Comparison of ENCODE assay signal across 1 cellular context in the genomic region with DNA sequence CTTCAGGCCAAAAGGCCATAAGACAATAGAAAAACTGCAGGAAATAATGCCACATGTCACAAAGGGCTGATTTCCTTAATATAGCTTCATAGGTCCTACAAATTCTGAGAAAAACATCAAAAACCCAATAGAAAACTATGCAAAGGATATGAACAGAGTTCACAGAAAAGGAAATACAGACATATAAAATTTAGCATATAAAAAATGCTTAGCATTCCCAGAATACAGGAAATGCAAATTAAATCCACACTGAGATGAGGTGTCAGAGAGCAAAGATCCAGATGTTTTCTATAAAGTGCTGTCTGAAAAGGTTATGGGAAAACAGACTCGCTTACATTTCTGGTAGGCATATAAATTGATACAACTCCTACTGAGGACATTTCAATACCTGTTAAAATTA.
TF ChIP-seq lines count a peak whose summit lies in the region.

No MANE protein-coding gene starts in this region.

TF ChIP-seq in GM23338, 12 proteins besides CTCF, POLR2A, EP300 and RAD21 (continued from another document):
- TF ChIP-seq, protein P1, sequence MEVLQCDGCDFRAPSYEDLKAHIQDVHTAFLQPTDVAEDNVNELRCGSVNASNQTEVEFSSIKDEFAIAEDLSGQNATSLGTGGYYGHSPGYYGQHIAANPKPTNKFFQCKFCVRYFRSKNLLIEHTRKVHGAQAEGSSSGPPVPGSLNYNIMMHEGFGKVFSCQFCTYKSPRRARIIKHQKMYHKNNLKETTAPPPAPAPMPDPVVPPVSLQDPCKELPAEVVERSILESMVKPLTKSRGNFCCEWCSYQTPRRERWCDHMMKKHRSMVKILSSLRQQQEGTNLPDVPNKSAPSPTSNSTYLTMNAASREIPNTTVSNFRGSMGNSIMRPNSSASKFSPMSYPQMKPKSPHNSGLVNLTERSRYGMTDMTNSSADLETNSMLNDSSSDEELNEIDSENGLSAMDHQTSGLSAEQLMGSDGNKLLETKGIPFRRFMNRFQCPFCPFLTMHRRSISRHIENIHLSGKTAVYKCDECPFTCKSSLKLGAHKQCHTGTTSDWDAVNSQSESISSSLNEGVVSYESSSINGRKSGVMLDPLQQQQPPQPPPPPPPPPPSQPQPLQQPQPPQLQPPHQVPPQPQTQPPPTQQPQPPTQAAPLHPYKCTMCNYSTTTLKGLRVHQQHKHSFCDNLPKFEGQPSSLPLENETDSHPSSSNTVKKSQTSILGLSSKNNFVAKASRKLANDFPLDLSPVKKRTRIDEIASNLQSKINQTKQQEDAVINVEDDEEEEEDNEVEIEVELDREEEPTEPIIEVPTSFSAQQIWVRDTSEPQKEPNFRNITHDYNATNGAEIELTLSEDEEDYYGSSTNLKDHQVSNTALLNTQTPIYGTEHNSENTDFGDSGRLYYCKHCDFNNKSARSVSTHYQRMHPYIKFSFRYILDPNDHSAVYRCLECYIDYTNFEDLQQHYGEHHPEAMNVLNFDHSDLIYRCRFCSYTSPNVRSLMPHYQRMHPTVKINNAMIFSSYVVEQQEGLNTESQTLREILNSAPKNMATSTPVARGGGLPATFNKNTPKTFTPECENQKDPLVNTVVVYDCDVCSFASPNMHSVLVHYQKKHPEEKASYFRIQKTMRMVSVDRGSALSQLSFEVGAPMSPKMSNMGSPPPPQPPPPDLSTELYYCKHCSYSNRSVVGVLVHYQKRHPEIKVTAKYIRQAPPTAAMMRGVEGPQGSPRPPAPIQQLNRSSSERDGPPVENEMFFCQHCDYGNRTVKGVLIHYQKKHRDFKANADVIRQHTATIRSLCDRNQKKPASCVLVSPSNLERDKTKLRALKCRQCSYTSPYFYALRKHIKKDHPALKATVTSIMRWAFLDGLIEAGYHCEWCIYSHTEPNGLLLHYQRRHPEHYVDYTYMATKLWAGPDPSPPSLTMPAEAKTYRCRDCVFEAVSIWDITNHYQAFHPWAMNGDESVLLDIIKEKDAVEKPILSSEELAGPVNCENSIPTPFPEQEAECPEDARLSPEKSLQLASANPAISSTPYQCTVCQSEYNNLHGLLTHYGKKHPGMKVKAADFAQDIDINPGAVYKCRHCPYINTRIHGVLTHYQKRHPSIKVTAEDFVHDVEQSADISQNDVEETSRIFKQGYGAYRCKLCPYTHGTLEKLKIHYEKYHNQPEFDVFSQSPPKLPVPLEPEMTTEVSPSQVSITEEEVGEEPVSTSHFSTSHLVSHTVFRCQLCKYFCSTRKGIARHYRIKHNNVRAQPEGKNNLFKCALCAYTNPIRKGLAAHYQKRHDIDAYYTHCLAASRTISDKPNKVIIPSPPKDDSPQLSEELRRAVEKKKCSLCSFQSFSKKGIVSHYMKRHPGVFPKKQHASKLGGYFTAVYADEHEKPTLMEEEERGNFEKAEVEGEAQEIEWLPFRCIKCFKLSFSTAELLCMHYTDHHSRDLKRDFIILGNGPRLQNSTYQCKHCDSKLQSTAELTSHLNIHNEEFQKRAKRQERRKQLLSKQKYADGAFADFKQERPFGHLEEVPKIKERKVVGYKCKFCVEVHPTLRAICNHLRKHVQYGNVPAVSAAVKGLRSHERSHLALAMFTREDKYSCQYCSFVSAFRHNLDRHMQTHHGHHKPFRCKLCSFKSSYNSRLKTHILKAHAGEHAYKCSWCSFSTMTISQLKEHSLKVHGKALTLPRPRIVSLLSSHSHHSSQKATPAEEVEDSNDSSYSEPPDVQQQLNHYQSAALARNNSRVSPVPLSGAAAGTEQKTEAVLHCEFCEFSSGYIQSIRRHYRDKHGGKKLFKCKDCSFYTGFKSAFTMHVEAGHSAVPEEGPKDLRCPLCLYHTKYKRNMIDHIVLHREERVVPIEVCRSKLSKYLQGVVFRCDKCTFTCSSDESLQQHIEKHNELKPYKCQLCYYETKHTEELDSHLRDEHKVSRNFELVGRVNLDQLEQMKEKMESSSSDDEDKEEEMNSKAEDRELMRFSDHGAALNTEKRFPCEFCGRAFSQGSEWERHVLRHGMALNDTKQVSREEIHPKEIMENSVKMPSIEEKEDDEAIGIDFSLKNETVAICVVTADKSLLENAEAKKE (CRISPR knock-in tag; IDR thresholded peaks at IDR 0.05) = no peak
- TF ChIP-seq, protein P2, sequence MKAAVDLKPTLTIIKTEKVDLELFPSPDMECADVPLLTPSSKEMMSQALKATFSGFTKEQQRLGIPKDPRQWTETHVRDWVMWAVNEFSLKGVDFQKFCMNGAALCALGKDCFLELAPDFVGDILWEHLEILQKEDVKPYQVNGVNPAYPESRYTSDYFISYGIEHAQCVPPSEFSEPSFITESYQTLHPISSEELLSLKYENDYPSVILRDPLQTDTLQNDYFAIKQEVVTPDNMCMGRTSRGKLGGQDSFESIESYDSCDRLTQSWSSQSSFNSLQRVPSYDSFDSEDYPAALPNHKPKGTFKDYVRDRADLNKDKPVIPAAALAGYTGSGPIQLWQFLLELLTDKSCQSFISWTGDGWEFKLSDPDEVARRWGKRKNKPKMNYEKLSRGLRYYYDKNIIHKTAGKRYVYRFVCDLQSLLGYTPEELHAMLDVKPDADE (IDR thresholded peaks at IDR 0.05) = no peak
- no peak for TF ChIP-seq POLR2AphosphoS5 (IDR thresholded peaks at IDR 0.05; ENCODE audit: low read depth)
- no peak for TF ChIP-seq EZH2phosphoT487 (IDR thresholded peaks at IDR 0.05; ENCODE audit: unreplicated experiment)
- no peak for TF ChIP-seq NANOG (IDR thresholded peaks at IDR 0.05; ENCODE audit: borderline replicate concordance)
- no peak for TF ChIP-seq STAT1 (IDR thresholded peaks at IDR 0.05; ENCODE audit: unreplicated experiment)
